In the genomic region with DNA sequence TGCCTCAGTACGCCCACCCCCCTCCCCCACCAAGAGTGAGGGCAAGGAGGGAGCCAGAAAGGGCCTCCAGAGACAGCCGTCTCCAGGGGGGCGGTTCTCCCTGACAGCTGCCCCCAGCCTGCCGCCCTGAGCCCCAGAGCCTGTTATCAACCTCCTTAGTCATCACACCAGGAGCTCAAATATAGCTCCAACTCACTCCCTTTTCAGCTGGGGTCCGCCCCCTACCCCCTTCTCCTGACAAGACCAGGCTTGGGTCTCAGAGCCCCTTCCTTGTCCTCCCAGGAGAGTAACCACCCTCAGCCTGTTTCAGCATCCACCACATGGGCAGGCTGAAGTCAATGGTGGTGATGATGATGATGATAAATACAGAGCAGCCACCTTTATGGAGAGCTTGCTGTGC, we compare ENCODE assay signal across 27 cellular contexts. TPM values are rescaled to one million over a fixed set of nuclear protein-coding genes. Genes with fewer than 3 reads are reported as not detected.
"Had no signal": no experiment of that assay in that cellular context is flagged by ENCODE, and none has a peak within 500 bp of the region (broad histone marks: within the 10 kb centered on the region; RNA-seq: fewer than 3 reads in every experiment).

No MANE protein-coding gene starts in this region.

- H3K4me3 ChIP-seq: body of pancreas, lung, mucosa of descending colon, pancreas, prostate gland, tibial nerve had no signal

- DNase-seq: activated CD4-positive, alpha-beta T cell treated with anti-CD3 and anti-CD28 coated beads for 36 hours; activated CD4-positive, CD25-positive, alpha-beta regulatory T cell; activated effector memory CD4-positive, alpha-beta T cell treated with Interleukin-2 at 50 U/mL for 16 hours; activated naive CD4-positive, alpha-beta T cell treated with Interleukin-2 at 50 U/mL for 16 hours; activated T-cell treated with anti-CD3 and anti-CD28 coated beads for 4 hours; activated T-cell treated with anti-CD3 and anti-CD28 coated beads, Interleukin-2, amount 50 U/mL, for 72 hours; anterior cingulate cortex; body of pancreas; cortex of kidney; foreskin keratinocyte; kidney glomerular epithelial cell; mesendoderm; mucosa of descending colon; naive B cell; nephron progenitor cell; retina; stimulated activated naive CD4-positive, alpha-beta T cell treated with Interleukin-2 at 50 U/mL for 16 hours; T-cell had no signal

- H3K27ac Mint-ChIP-seq: activated CD4-positive, alpha-beta T cell treated with anti-CD3 and anti-CD28 coated beads for 36 hours; activated naive CD8-positive, alpha-beta T cell; activated T-cell treated with anti-CD3 and anti-CD28 coated beads, Interleukin-2, amount 50 U/mL, for 72 hours; nephron progenitor cell; T-cell; T-helper 2 cell treated with Interferon-gamma antibody and Interleukin-4, amounts not matched to agents 5 μg/mL and 100 μg/mL, for 36 hours had no signal

- H3K9me3 ChIP-seq: body of pancreas, mucosa of descending colon, pancreas, prostate gland, tibial nerve had no signal

- H3K27me3 ChIP-seq: body of pancreas, pancreas, tibial nerve had no signal

- H3K27me3 Mint-ChIP-seq: activated CD4-positive, alpha-beta T cell treated with anti-CD3 and anti-CD28 coated beads for 36 hours; activated naive CD8-positive, alpha-beta T cell; T-cell had no signal

- H3K36me3 Mint-ChIP-seq: activated naive CD8-positive, alpha-beta T cell; naive B cell; T-cell had no signal

- H3K36me3 ChIP-seq: pancreas, prostate gland, tibial nerve had no signal

- ATAC-seq: activated CD4-positive, alpha-beta T cell treated with anti-CD3 and anti-CD28 coated beads for 36 hours; activated T-cell treated with anti-CD3 and anti-CD28 coated beads, Interleukin-2, amount 50 U/mL, for 72 hours; body of pancreas; esophagus mucosa; foreskin keratinocyte; left lobe of liver; mucosa of descending colon; pancreas; T-cell had no signal

- H3K27ac ChIP-seq: body of pancreas, foreskin keratinocyte, pancreas, prostate gland, tibial nerve had no signal

- H3K4me1 Mint-ChIP-seq: activated CD4-positive, alpha-beta T cell treated with anti-CD3 and anti-CD28 coated beads for 36 hours; naive B cell; T-cell had no signal

- H3K9me3 Mint-ChIP-seq: activated T-cell treated with anti-CD3 and anti-CD28 coated beads, Interleukin-2, amount 50 U/mL, for 72 hours; naive B cell; nephron progenitor cell; T-cell; T-helper 2 cell treated with Interferon-gamma antibody and Interleukin-4, amounts not matched to agents 5 μg/mL and 100 μg/mL, for 36 hours had no signal

- H3K4me3 Mint-ChIP-seq: activated CD4-positive, alpha-beta T cell treated with anti-CD3 and anti-CD28 coated beads for 36 hours; activated naive CD8-positive, alpha-beta T cell; activated T-cell treated with anti-CD3 and anti-CD28 coated beads, Interleukin-2, amount 50 U/mL, for 72 hours; nephron progenitor cell; T-cell; T-helper 2 cell treated with Interferon-gamma antibody and Interleukin-4, amounts not matched to agents 5 μg/mL and 100 μg/mL, for 36 hours had no signal

- FAIRE-seq: pancreas had no signal

RNA-seq across cellular contexts. Expression of a gene that starts 20.1 kb away (rescaled TPM):
- total RNA-seq: activated CD4-positive, alpha-beta T cell treated with anti-CD3 and anti-CD28 coated beads for 36 hours; activated T-cell treated with anti-CD3 and anti-CD28 coated beads, Interleukin-2, amount 50 U/mL, for 72 hours; body of pancreas; left lobe of liver; pancreas; T-cell; tibial nerve; ureter had no signal
